Comparison of ENCODE assay signal across 1 cellular context in genomic region chr2:28393115-28393836, GRCh38.
A peak's percentile ranks its signal among the peaks of the same experiment; 100 is the strongest.
TF ChIP-seq lines count a peak whose summit lies in the region.

No MANE protein-coding gene starts in this region.

TF ChIP-seq in HepG2, 621 proteins besides CTCF, POLR2A, EP300 and RAD21 (continued from another document and continues in another):
- TF ChIP-seq ZXDC (CRISPR knock-in tag; IDR thresholded peaks at IDR 0.05) (no peak), FOXJ3 (CRISPR knock-in tag; IDR thresholded peaks at IDR 0.05; ENCODE audit: borderline replicate concordance) (no peak), TBX3 (IDR thresholded peaks at IDR 0.05; ENCODE audit: borderline replicate concordance) (no peak), ZFP91 (CRISPR knock-in tag; IDR thresholded peaks at IDR 0.05; ENCODE audit: borderline replicate concordance) (no peak; the same call in 1 of the 2 replicates), LCORL (IDR thresholded peaks at IDR 0.05) (no peak), LCORL (CRISPR knock-in tag; IDR thresholded peaks at IDR 0.05) (no peak), ZNF138 (CRISPR knock-in tag; IDR thresholded peaks at IDR 0.05; ENCODE audit: low read depth) (0 out of 2 replicates have a peak, but pooled peaks have one; percentile 31), RFX1 (IDR thresholded peaks at IDR 0.05) (no peak), E2F1 (CRISPR knock-in tag; IDR thresholded peaks at IDR 0.05) (no peak), ZSCAN20 (CRISPR knock-in tag; IDR thresholded peaks at IDR 0.05; ENCODE audit: borderline replicate concordance) (no peak), YY1 (IDR thresholded peaks at IDR 0.05; ENCODE audit: insufficient read depth, insufficient replicate concordance, low read depth, low read length) (peak; percentile 13), FOXP4 (CRISPR knock-in tag; IDR thresholded peaks at IDR 0.05) (peak; percentile 50; the same call in 1 of the 2 replicates), FOXM1 (CRISPR knock-in tag; IDR thresholded peaks at IDR 0.05) (no peak), TP53 (CRISPR knock-in tag; conservative IDR thresholded peaks at IDR 0.05) (no peak), BORCS8-MEF2B (CRISPR knock-in tag; IDR thresholded peaks at IDR 0.05) (no peak), GABPA (IDR thresholded peaks at IDR 0.05; ENCODE audit: low read depth, low read length) (no peak), GABPA (CRISPR knock-in tag; IDR thresholded peaks at IDR 0.05; ENCODE audit: low read depth) (no peak), WIZ (CRISPR knock-in tag; IDR thresholded peaks at IDR 0.05) (no peak), ZNF614 (CRISPR knock-in tag; IDR thresholded peaks at IDR 0.05; ENCODE audit: borderline replicate concordance) (no peak), EHMT2 (IDR thresholded peaks at IDR 0.05; ENCODE audit: borderline replicate concordance, low read depth, low read length) (no peak), BHLHE40 (IDR thresholded peaks at IDR 0.05; ENCODE audit: low read length) (no peak), PAF1 (CRISPR knock-in tag; IDR thresholded peaks at IDR 0.05) (no peak), ZNF251 (CRISPR knock-in tag; IDR thresholded peaks at IDR 0.05) (no peak), ATF3 (CRISPR knock-in tag; IDR thresholded peaks at IDR 0.05) (no peak), ZNF615 (CRISPR knock-in tag; IDR thresholded peaks at IDR 0.05; ENCODE audit: borderline replicate concordance) (no peak), ZFP82 (CRISPR knock-in tag; IDR thresholded peaks at IDR 0.05; ENCODE audit: borderline replicate concordance) (no peak), CENPBD1 (CRISPR knock-in tag; IDR thresholded peaks at IDR 0.05; ENCODE audit: borderline replicate concordance, low read depth) (no peak), GZF1 (CRISPR knock-in tag; IDR thresholded peaks at IDR 0.05) (no peak), ZNF160 (CRISPR knock-in tag; IDR thresholded peaks at IDR 0.05) (no peak), SATB2 (CRISPR knock-in tag; IDR thresholded peaks at IDR 0.05) (no peak), MED13 (CRISPR knock-in tag; IDR thresholded peaks at IDR 0.05) (no peak), ZNF557 (CRISPR knock-in tag; IDR thresholded peaks at IDR 0.05) (0 out of 2 replicates have a peak, but pooled peaks have one; percentile 64), ZNF776 (CRISPR knock-in tag; IDR thresholded peaks at IDR 0.05) (no peak), MED1 (CRISPR knock-in tag; IDR thresholded peaks at IDR 0.05) (no peak), HMGXB3 (CRISPR knock-in tag; IDR thresholded peaks at IDR 0.05; ENCODE audit: borderline replicate concordance) (no peak), ZNF367 (CRISPR knock-in tag; IDR thresholded peaks at IDR 0.05; ENCODE audit: borderline replicate concordance) (no peak), ZNF446 (CRISPR knock-in tag; IDR thresholded peaks at IDR 0.05) (0 out of 2 replicates have a peak, but pooled peaks have one; percentile 11), TAF15 (IDR thresholded peaks at IDR 0.05; ENCODE audit: low read depth, low read length, poor library complexity, severe bottlenecking) (no peak), RAD51 (IDR thresholded peaks at IDR 0.05; ENCODE audit: borderline replicate concordance) (no peak), ZNF337 (CRISPR knock-in tag; IDR thresholded peaks at IDR 0.05; ENCODE audit: borderline replicate concordance, low read depth) (no peak), ZNF720 (CRISPR knock-in tag; IDR thresholded peaks at IDR 0.05) (no peak), MEF2D (CRISPR knock-in tag; IDR thresholded peaks at IDR 0.05) (no peak), ARID5B (CRISPR knock-in tag; IDR thresholded peaks at IDR 0.05) (no peak; the same call in 1 of the 2 replicates), SIN3A (IDR thresholded peaks at IDR 0.05; ENCODE audit: borderline replicate concordance, low read depth, low read length) (no peak), ZNF431 (CRISPR knock-in tag; IDR thresholded peaks at IDR 0.05; ENCODE audit: borderline replicate concordance, low read depth) (no peak; the same call in 1 of the 2 replicates), SALL1 (CRISPR knock-in tag; IDR thresholded peaks at IDR 0.05) (peak; percentile 63), ZMYM3 (CRISPR knock-in tag; IDR thresholded peaks at IDR 0.05) (no peak), HIVEP1 (CRISPR knock-in tag; IDR thresholded peaks at IDR 0.05) (no peak), ZNF281 (CRISPR knock-in tag; IDR thresholded peaks at IDR 0.05; ENCODE audit: borderline replicate concordance) (no peak)
